In the genomic region with DNA sequence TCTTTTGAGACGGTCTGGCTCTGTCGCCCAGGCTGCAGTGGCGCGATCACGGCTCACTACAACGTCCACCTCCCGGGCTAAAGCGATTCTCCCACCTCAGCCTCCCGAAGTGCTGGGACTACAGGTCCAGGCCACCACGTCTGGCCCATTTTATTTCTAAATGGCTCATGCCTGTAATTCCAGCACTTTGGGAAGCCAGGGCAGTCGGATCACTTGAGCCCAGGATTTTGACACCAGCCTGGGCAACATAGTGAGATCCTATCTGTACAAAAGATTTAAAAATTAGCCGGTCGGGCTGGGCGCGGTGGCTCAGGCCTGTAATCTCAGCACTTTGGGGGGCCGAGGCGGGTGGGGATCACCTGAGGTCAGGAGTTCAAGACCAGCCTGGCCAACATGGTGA, we compare ENCODE assay signal across 34 cellular contexts.
"Had no signal": no experiment of that assay in that cellular context is flagged by ENCODE, and none has a peak within 500 bp of the region (broad histone marks: within the 10 kb centered on the region; RNA-seq: fewer than 3 reads in every experiment).

No MANE protein-coding gene starts in this region.

- DNase-seq: Kasumi-1, MG63, MM.1S, MV-4-11, NCI-H1048, NCI-H1092, NCI-H1092 treated with DMSO at 0.1 percent for 48 hours, NCI-H1105, NCI-H1105 treated with DMSO at 0.1 percent for 48 hours, NCI-H1417, NCI-H1417 treated with DMSO at 0.1 percent for 48 hours, NCI-H1436, NCI-H1436 treated with DMSO at 0.1 percent for 48 hours, NCI-H146, NCI-H1694, NCI-H1694 treated with DMSO at 0.1 percent for 48 hours, NCI-H187, NCI-H187 treated with DMSO at 0.1 percent for 48 hours, NCI-H1930, NCI-H2029, NCI-H2029 treated with DMSO at 0.1 percent for 48 hours, NCI-H2081, NCI-H2081 treated with DMSO at 0.1 percent for 48 hours, NCI-H2107, NCI-H2171, NCI-H2171 treated with DMSO at 0.1 percent for 48 hours, NCI-H2227 treated with DMSO at 0.1 percent for 48 hours, NCI-H226, NCI-H345, NCI-H446, NCI-H446 treated with DMSO at 0.1 percent for 48 hours, NCI-H510A, NCI-H510A treated with DMSO at 0.1 percent for 48 hours, NCI-H524 had no signal

- H3K9me3 ChIP-seq: MG63 had no signal

- H3K27me3 ChIP-seq: MG63 had no signal

- H3K36me3 ChIP-seq: MG63 had no signal
